Comparison of ENCODE assay signal across 10 cellular contexts in the genomic region with DNA sequence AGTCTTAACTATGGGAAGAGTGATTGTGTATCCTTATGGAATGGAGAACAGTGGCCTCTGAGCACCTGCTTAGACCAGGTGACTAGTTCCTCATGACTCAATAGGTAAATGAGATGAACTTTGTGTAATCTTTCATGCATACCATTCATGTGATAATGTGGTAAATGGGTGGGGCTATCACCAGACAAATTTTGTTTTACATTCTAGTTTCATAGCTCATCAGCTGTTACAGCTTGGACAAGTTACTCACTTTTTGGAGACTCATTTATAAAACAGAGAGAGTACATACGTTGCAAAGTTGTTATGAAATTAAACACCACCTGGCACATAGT.
DNase-seq lines count a peak whose midpoint lies in the region; ATAC-seq, FAIRE-seq and TF ChIP-seq lines count a peak whose summit lies in the region.
"Had no signal": no experiment of that assay in that cellular context is flagged by ENCODE, and none has a peak within 500 bp of the region (broad histone marks: within the 10 kb centered on the region; RNA-seq: fewer than 3 reads in every experiment).

No MANE protein-coding gene starts in this region.

- no peak overlapping the region for H3K4me3 ChIP-seq in thyroid gland (replicated peaks in 1 of 3)

- WGBS in thyroid gland, 2 donors = 96 to 98% methylated on average over 1 of the region's 1 CpG

- TF ChIP-seq POLR2A in H54 (IDR thresholded peaks at IDR 0.05; ENCODE audit: low read depth, low read length) = no peak
- TF ChIP-seq POLR2A in thyroid gland (IDR thresholded peaks at IDR 0.05) = no peak

- TF ChIP-seq CTCF in GM13977 (IDR thresholded peaks at IDR 0.05; ENCODE audit: extremely low read depth, insufficient read depth, missing control alignments) = no peak
- TF ChIP-seq CTCF in thyroid gland (IDR thresholded peaks at IDR 0.05) = no peak

- ATAC-seq in GM18861 (IDR thresholded peaks at IDR 0.05; ENCODE audit: unreplicated experiment) (peak; percentile 59), naive B cell (ENCODE audit: low read depth in 2 of 2) (peak; percentile 93)

- H3K4me3 Mint-ChIP-seq in naive B cell = peak overlapping the region in 7 of 8 donors; percentile 23 to 77 (median 62)
- H3K4me3 Mint-ChIP-seq: activated naive CD8-positive, alpha-beta T cell had no signal

- no peaks in the 10 kb centered on the region for H3K4me1 ChIP-seq in thyroid gland

- H3K36me3 Mint-ChIP-seq in naive B cell = no peaks in the 10 kb centered on the region

- DNase-seq in H54 (ENCODE audit: insufficient read length, low spot score) (no peak), LHCN-M2 (ENCODE audit: low read depth) (peak; percentile 89), naive B cell (peak; percentile 78), NCI-H446 treated with DMSO at 0.1 percent for 48 hours (lab: John Stamatoyannopoulos, UW) (no peak), GM13977 (ENCODE audit: low spot score) (no peak), GM19239 (ENCODE audit: insufficient read length, low spot score) (no peak), thyroid gland (no peak)
- DNase-seq: glutamatergic neuron had no signal

- in situ Hi-C loops in GM13977 (cut with MboI; ENCODE audit: low pct_unique_long_range_greater_than_20kb, low sequenced_read_pairs, unreplicated experiment) = no loop called here

- H3K9me3 ChIP-seq in thyroid gland = no peaks in the 10 kb centered on the region

- H3K27me3 Mint-ChIP-seq in naive B cell = no peaks in the 10 kb centered on the region
- H3K27me3 Mint-ChIP-seq: activated naive CD8-positive, alpha-beta T cell had no signal

- peaks cover 0 to 5% (median 0%) of the 10 kb centered on the region in 7 donors for H3K9me3 Mint-ChIP-seq in naive B cell

- H3K27ac Mint-ChIP-seq in naive B cell = peak overlapping the region; percentile 85 to 99 (median 96)

- peaks cover 36 to 51% (median 36%) of the 10 kb centered on the region in 3 donors for H3K4me1 Mint-ChIP-seq in naive B cell

- FAIRE-seq in H54 (lab: Jason Lieb, UNC) = peak; percentile 52
- no peak for FAIRE-seq in GM19239 (lab: Jason Lieb, UNC)

- intact Hi-C loops in thyroid gland (cut with DNase I) = no loop called here

- H3K27ac ChIP-seq in thyroid gland = no peak overlapping the region

- H3K27me3 ChIP-seq in thyroid gland = no peaks in the 10 kb centered on the region

- H3K36me3 ChIP-seq in thyroid gland = no peaks in the 10 kb centered on the region

Comparison
In these comparisons a context has a peak if more than half of its experiments do, and no peak if none do; other contexts are left out.
1. DNase-seq: peak in LHCN-M2 (single experiment) and naive B cell (single experiment); none in H54 (single experiment), NCI-H446 treated with DMSO at 0.1 percent for 48 hours (single experiment), GM13977 (single experiment), GM19239 (single experiment) and thyroid gland (0 of 2).